In genomic region chr19:14127929-14128509, GRCh38 we compare ENCODE assay signal across 14 cellular contexts. TPM values are rescaled to one million over a fixed set of nuclear protein-coding genes. Genes with fewer than 3 reads are reported as not detected.
DNase-seq lines count a peak whose midpoint lies in the region; ATAC-seq and TF ChIP-seq lines count a peak whose summit lies in the region.
"Had no signal": no experiment of that assay in that cellular context is flagged by ENCODE, and none has a peak within 500 bp of the region (broad histone marks: within the 10 kb centered on the region; RNA-seq: fewer than 3 reads in every experiment).

No MANE protein-coding gene starts in this region.

- H3K27me3 Mint-ChIP-seq in immature natural killer cell (ENCODE audit: low read depth in 3 of 3), result peaks cover 0 to 3% (median 0%) of the 10 kb centered on the region in 3 donors
- H3K27me3 Mint-ChIP-seq: memory B cell; stimulated activated naive CD8-positive, alpha-beta T cell treated with anti-CD3 and anti-CD28 coated beads, Interleukin-15, Interleukin-2, amounts not matched to agents 100 ng/mL and 50 ng/mL, for 24 hours had no signal

- H3K4me3 ChIP-seq in adipocyte (ENCODE audit: low read length), result peak overlapping the region; percentile 23
- H3K4me3 ChIP-seq in left lung, result no peak overlapping the region
- H3K4me3 ChIP-seq in spleen, result peak overlapping the region in 1 of 8 donors; percentile 16

- no peaks in the 10 kb centered on the region for H3K36me3 ChIP-seq in adipocyte (ENCODE audit: control insufficient read depth, insufficient read depth, low read length, severe bottlenecking)
- no peaks in the 10 kb centered on the region for H3K36me3 ChIP-seq in left lung
- H3K36me3 ChIP-seq in spleen, result peaks cover 0 to 14% (median 0%) of the 10 kb centered on the region in 6 donors

- peak; percentile 80 for ATAC-seq in left lung
- ATAC-seq: CD8-positive, alpha-beta T cell had no signal

- CTCF ChIA-PET in HEK293T (lab: Yijun Ruan, JAX), result no interaction called here

- peaks cover 0 to 5% of the 10 kb centered on the region in 2 donors for H3K4me1 Mint-ChIP-seq in immature natural killer cell
- H3K4me1 Mint-ChIP-seq: memory B cell had no signal

- no peak for TF ChIP-seq POLR2A in spleen (IDR thresholded peaks at IDR 0.05)

- intact Hi-C loops in left lung (cut with DNase I), result no loop called here
- intact Hi-C loops in spleen (cut with DNase I; ENCODE audit: low total_unique reads), result no loop called here

- H3K9me3 Mint-ChIP-seq in immature natural killer cell, result no peaks in the 10 kb centered on the region
- H3K9me3 Mint-ChIP-seq: CD8-positive, alpha-beta T cell; memory B cell; stimulated activated naive CD8-positive, alpha-beta T cell treated with anti-CD3 and anti-CD28 coated beads, Interleukin-15, Interleukin-2, amounts not matched to agents 100 ng/mL and 50 ng/mL, for 24 hours had no signal

- H3K27me3 ChIP-seq in adipocyte (replicated peaks; ENCODE audit: control insufficient read depth, insufficient read depth, low read length), result no peaks in the 10 kb centered on the region
- H3K27me3 ChIP-seq in left lung, result no peaks in the 10 kb centered on the region
- H3K27me3 ChIP-seq in spleen (replicated peaks in 1 of 7), result no peaks in the 10 kb centered on the region

- no peak overlapping the region for H3K4me3 Mint-ChIP-seq in immature natural killer cell
- H3K4me3 Mint-ChIP-seq: CD8-positive, alpha-beta T cell; memory B cell; stimulated activated naive CD8-positive, alpha-beta T cell treated with anti-CD3 and anti-CD28 coated beads, Interleukin-15, Interleukin-2, amounts not matched to agents 100 ng/mL and 50 ng/mL, for 24 hours had no signal

- H3K4me1 ChIP-seq in adipocyte (ENCODE audit: control insufficient read depth, insufficient read depth, low read length) (peaks cover 25% of the 10 kb centered on the region), left lung (peaks cover 4 to 41% of the 10 kb centered on the region in 2 donors), spleen (peaks cover 6 to 51% (median 37%) of the 10 kb centered on the region in 6 donors)

- H3K36me3 Mint-ChIP-seq in immature natural killer cell, result no peaks in the 10 kb centered on the region
- H3K36me3 Mint-ChIP-seq: CD8-positive, alpha-beta T cell; memory B cell had no signal

- POLR2A ChIA-PET in HEK293T (lab: Yijun Ruan, JAX), result interaction anchor here (1.2 to 1.5 kb wide), 2 partner anchors 9 to 10 kb away, joined by 3 to 4 read pairs; partner anchors contain the start of genes ASF1B and PRKACA

- 22 to 59% (median 39%) methylated on average over 4 of the region's 4 CpGs for WGBS in spleen, 5 donors

- TF ChIP-seq CTCF in left lung (IDR thresholded peaks at IDR 0.05) (no peak), spleen (IDR thresholded peaks at IDR 0.05 in 8 of 11, conservative IDR thresholded peaks at IDR 0.05 in 3 of 11) (no peak)

- H3K27ac Mint-ChIP-seq in immature natural killer cell, result no peak overlapping the region
- H3K27ac Mint-ChIP-seq: CD8-positive, alpha-beta T cell; memory B cell; stimulated activated naive CD8-positive, alpha-beta T cell treated with anti-CD3 and anti-CD28 coated beads, Interleukin-15, Interleukin-2, amounts not matched to agents 100 ng/mL and 50 ng/mL, for 24 hours had no signal

- H3K9me3 ChIP-seq in adipocyte (ENCODE audit: control insufficient read depth, low read length) (no peaks in the 10 kb centered on the region), left lung (no peaks in the 10 kb centered on the region), spleen (no peaks in the 10 kb centered on the region)

- DNase-seq in HEK293T (ENCODE audit: extremely low spot score) (no peak), adipocyte (ENCODE audit: low read depth) (peak; percentile 23), left lung (no peak), spleen (no peak), NAMALWA (ENCODE audit: low spot score) (no peak), immature natural killer cell (no peak), cortex of kidney (lab: John Stamatoyannopoulos, UW) (no peak)
- DNase-seq: activated CD4-positive, CD25-positive, alpha-beta regulatory T cell treated with anti-CD3 and anti-CD28 coated beads, Interleukin-2, amount 50 U/mL, for 72 hours; CD8-positive, alpha-beta T cell; effector CD8-positive, alpha-beta T cell; IMR-90; NCI-H82 had no signal

- H3K9ac ChIP-seq in adipocyte (ENCODE audit: low read length), result peak overlapping the region; percentile 52

- peak overlapping the region in 1 of 2 donors; percentile 89 for H3K27ac ChIP-seq in left lung
- H3K27ac ChIP-seq in spleen, result peak overlapping the region; percentile 17 to 91 (median 83)

TF ChIP-seq in HEK293T, 16 proteins besides CTCF, POLR2A, EP300 and RAD21:
- TF ChIP-seq PKNOX1 (IDR thresholded peaks at IDR 0.05) (peak; percentile 63), LEF1 (IDR thresholded peaks at IDR 0.05; ENCODE audit: borderline replicate concordance) (no peak)

RNA-seq across cellular contexts. Expression of gene ASF1B, which starts 8.4 kb away (rescaled TPM):
- total RNA-seq in left lung (10 to 100 TPM; 10.5 to 11.4 TPM), spleen (10 to 100 TPM in 3 of 7 donors, 1 to 10 TPM in 4; 4.0 to 24.8 (median 7.0) TPM)
- polyA plus RNA-seq in spleen (10 to 100 TPM in 2 of 3 donors, 1 to 10 TPM in 1; 3.8 to 12.5 (median 10.1) TPM), immature natural killer cell (10 to 100 TPM in 1 of 3 donors, 1 to 10 TPM in 2; 7.0 to 11.8 (median 9.7) TPM)

RNA-seq across cellular contexts. Expression of gene PRKACA, which starts 10.5 kb away (rescaled TPM):
- 100 to 1,000 TPM in 1 of 2 donors, 10 to 100 TPM in 1; 81.5 to 118 TPM for total RNA-seq in left lung
- 100 to 1,000 TPM in 6 of 7 donors, 10 to 100 TPM in 1; 87.7 to 256 (median 132) TPM for total RNA-seq in spleen
- 10 to 100 TPM; 26.6 to 77.3 (median 31.4) TPM for polyA plus RNA-seq in spleen
- polyA plus RNA-seq in immature natural killer cell, result 1 to 10 TPM in 2 of 3 donors, under 1 TPM in 1; 0.64 to 1.7 (median 1.4) TPM

RNA-seq across cellular contexts. Expression of gene SAMD1, which starts 37.5 kb away (rescaled TPM):
- 10 to 100 TPM; 40.4 to 56.9 TPM for total RNA-seq in left lung
- 10 to 100 TPM; 25.5 to 36.8 (median 30.6) TPM for total RNA-seq in spleen
- 10 to 100 TPM; 19.6 to 31.4 (median 24.3) TPM for polyA plus RNA-seq in spleen
- polyA plus RNA-seq in immature natural killer cell, result 1 to 10 TPM in 2 of 3 donors, not detected in 1; 1.6 to 3.1 TPM

RNA-seq across cellular contexts. Expression of gene C19orf67, which starts 42.4 kb away (rescaled TPM):
- total RNA-seq in left lung (not detected), spleen (1 to 10 TPM in 1 of 7 donors, not detected in 6; 4.9 TPM)
- polyA plus RNA-seq in spleen (not detected), immature natural killer cell (not detected)
- total RNA-seq: CD8-positive, alpha-beta T cell; IMR-90 had no signal
- polyA plus RNA-seq: IMR-90 had no signal

RNA-seq across cellular contexts. Expression of gene MISP3, which starts 55.4 kb away (rescaled TPM):
- 10 to 100 TPM in 1 of 2 donors, 1 to 10 TPM in 1; 6.3 to 10.8 TPM for total RNA-seq in left lung
- total RNA-seq in spleen, result 1 to 10 TPM; 1.8 to 8.0 (median 2.0) TPM
- polyA plus RNA-seq in spleen, result 1 to 10 TPM; 1.5 to 2.2 (median 1.9) TPM
- polyA plus RNA-seq in immature natural killer cell, result 1 to 10 TPM in 2 of 3 donors, under 1 TPM in 1; 0.62 to 2.9 (median 2.1) TPM
